In genomic region chr18:21073180-21073579, GRCh38 we compare ENCODE assay signal across 22 cellular contexts.
"Had no signal": no experiment of that assay in that cellular context is flagged by ENCODE, and none has a peak within 500 bp of the region (broad histone marks: within the 10 kb centered on the region; RNA-seq: fewer than 3 reads in every experiment).

No MANE protein-coding gene starts in this region.

- DNase-seq: activated CD4-positive, alpha-beta T cell treated with anti-CD3 and anti-CD28 coated beads, Interleukin-2, amount 50 U/mL, for 1 hour; activated CD4-positive, CD25-positive, alpha-beta regulatory T cell treated with anti-CD3 and anti-CD28 coated beads, Interleukin-2, amount 50 U/mL, for 72 hours; activated effector memory CD4-positive, alpha-beta T cell treated with anti-CD3 and anti-CD28 coated beads, Interleukin-2, amount 50 U/mL, for 16 hours; activated T-cell treated with anti-CD3 and anti-CD28 coated beads, Interleukin-2, amount 50 U/mL, for 72 hours; anterior cingulate cortex; brain microvascular endothelial cell; central memory CD4-positive, alpha-beta T cell; effector CD4-positive, alpha-beta T cell; heart left ventricle; stimulated activated CD4-positive, alpha-beta T cell treated with anti-CD3 and anti-CD28 coated beads, Interleukin-12 subunit alpha, Interleukin-12 subunit beta, amount 100 ng/mL, for 4 hours; stimulated activated CD4-positive, alpha-beta T cell treated with anti-CD3 and anti-CD28 coated beads, Interleukin-1b, Interleukin-23, amount 100 ng/mL, for 48 hours; stimulated activated CD8-positive, alpha-beta memory T cell treated with anti-CD3 and anti-CD28 coated beads, Interleukin-4, amount 100 ng/mL, for 48 hours; stimulated activated naive CD8-positive, alpha-beta T cell treated with anti-CD3 and anti-CD28 coated beads, Interleukin-15, Interleukin-2, amounts not matched to agents 100 U/mL and 50 U/mL, for 24 hours; substantia nigra had no signal

- H3K9me3 Mint-ChIP-seq: activated T-cell treated with anti-CD3 and anti-CD28 coated beads, Interleukin-2, amount 50 U/mL, for 72 hours; neural crest cell had no signal

- H3K27me3 ChIP-seq: brain microvascular endothelial cell, esophagus muscularis mucosa, gastroesophageal sphincter, heart left ventricle, right atrium auricular region, tibial nerve had no signal

- H3K27ac Mint-ChIP-seq: activated T-cell treated with anti-CD3 and anti-CD28 coated beads, Interleukin-2, amount 50 U/mL, for 72 hours had no signal

- H3K27ac ChIP-seq: brain microvascular endothelial cell, coronary artery, esophagus muscularis mucosa, gastroesophageal sphincter, heart left ventricle, right atrium auricular region, tibial nerve had no signal

- H3K4me3 ChIP-seq: coronary artery, esophagus muscularis mucosa, gastroesophageal sphincter, heart left ventricle, prostate gland, right atrium auricular region, tibial nerve had no signal

- H3K4me3 Mint-ChIP-seq: activated T-cell treated with anti-CD3 and anti-CD28 coated beads, Interleukin-2, amount 50 U/mL, for 72 hours; neural crest cell had no signal

- H3K36me3 ChIP-seq: brain microvascular endothelial cell, esophagus muscularis mucosa, gastroesophageal sphincter, prostate gland, right atrium auricular region, tibial nerve had no signal

- H3K9me3 ChIP-seq: esophagus muscularis mucosa, gastroesophageal sphincter, heart left ventricle, prostate gland, right atrium auricular region, tibial nerve had no signal

- ATAC-seq: activated T-cell treated with anti-CD3 and anti-CD28 coated beads, Interleukin-2, amount 50 U/mL, for 72 hours; gastroesophageal sphincter; heart left ventricle; SK-N-SH treated with all-trans-retinoic acid at 6 μM for 48 hours; stimulated activated naive CD8-positive, alpha-beta T cell treated with anti-CD3 and anti-CD28 coated beads, Interleukin-15, Interleukin-2, amounts not matched to agents 100 U/mL and 50 U/mL, for 24 hours had no signal
